21 cellular contexts compared by ENCODE assay signal in genomic region chr2:38700113-38700780, GRCh38. TPM values are rescaled to one million over a fixed set of nuclear protein-coding genes. Genes with fewer than 3 reads are reported as not detected.
DNase-seq lines count a peak whose midpoint lies in the region; ATAC-seq lines count a peak whose summit lies in the region.
"Had no signal": no experiment of that assay in that cellular context is flagged by ENCODE, and none has a peak within 500 bp of the region (broad histone marks: within the 10 kb centered on the region; RNA-seq: fewer than 3 reads in every experiment).

No MANE protein-coding gene starts in this region.

- peaks cover 92% of the 10 kb centered on the region for H3K4me1 ChIP-seq in CD4-positive, alpha-beta memory T cell (ENCODE audit: insufficient read depth, low read length)
- H3K4me1 ChIP-seq: gastrocnemius medialis, psoas muscle had no signal

- CTCF ChIA-PET in CD4-positive, alpha-beta memory T cell (lab: Charles Lee; ENCODE audit: partially characterized antibody): interaction anchor here (0.9 to 10.3 kb wide), 5 partner anchors 8 to 102 kb away, joined by 3 to 96 read pairs (median 7); no protein-coding TSS in a partner anchor
- CTCF ChIA-PET in activated CD4-positive, alpha-beta memory T cell treated with anti-CD3 and anti-CD28 coated beads, Interleukin-2, amount 10 ng/mL, durations not matched to agents 7 days and 5 days (lab: Charles Lee): interaction anchor here (1.2 to 5.5 kb wide), 5 partner anchors 17 to 119 kb away, joined by 5 to 28 read pairs (median 6); partner anchors contain the start of genes GALM and HNRNPLL

- no peaks in the 10 kb centered on the region for H3K27me3 ChIP-seq in CD4-positive, alpha-beta memory T cell (ENCODE audit: insufficient read depth, low read length)
- H3K27me3 ChIP-seq: adrenal gland, gastrocnemius medialis had no signal

- intact Hi-C loops in CD4-positive, alpha-beta memory T cell (cut with micrococcal nuclease): no loop called here

- H3K36me3 Mint-ChIP-seq in CD4-positive, alpha-beta memory T cell: peaks cover 20 to 43% of the 10 kb centered on the region in 2 donors
- H3K36me3 Mint-ChIP-seq in activated CD4-positive, alpha-beta memory T cell treated with anti-CD3 and anti-CD28 coated beads, Interleukin-2, amount 10 ng/mL, durations not matched to agents 7 days and 5 days (ENCODE audit: low read depth): peaks cover 60% of the 10 kb centered on the region
- peaks cover 0 to 6% (median 2%) of the 10 kb centered on the region in 3 donors for H3K36me3 Mint-ChIP-seq in immature natural killer cell

- H3K27me3 Mint-ChIP-seq in CD4-positive, alpha-beta memory T cell: no peaks in the 10 kb centered on the region
- H3K27me3 Mint-ChIP-seq in activated CD4-positive, alpha-beta memory T cell treated with anti-CD3 and anti-CD28 coated beads, Interleukin-2, amount 10 ng/mL, durations not matched to agents 7 days and 5 days: no peaks in the 10 kb centered on the region
- peaks cover 0 to 2% (median 0%) of the 10 kb centered on the region in 3 donors for H3K27me3 Mint-ChIP-seq in immature natural killer cell (ENCODE audit: low read depth in 3 of 3)
- H3K27me3 Mint-ChIP-seq: B cell had no signal

- peak overlapping the region; percentile 79 for H3K27ac ChIP-seq in CD4-positive, alpha-beta memory T cell (ENCODE audit: low read depth, low read length)
- H3K27ac ChIP-seq: 22Rv1, gastrocnemius medialis, psoas muscle had no signal

- no peak for DNase-seq in activated CD4-positive, CD25-positive, alpha-beta regulatory T cell treated with anti-CD3 and anti-CD28 coated beads, Interleukin-2, amount 50 U/mL, for 72 hours
- peak; percentile 56 to 68 (median 62) for DNase-seq in CD4-positive, alpha-beta memory T cell
- DNase-seq in activated CD4-positive, alpha-beta memory T cell treated with anti-CD3 and anti-CD28 coated beads, Interleukin-2, amount 10 ng/mL, durations not matched to agents 7 days and 5 days: no peak
- DNase-seq in immature natural killer cell (peak in 1 of 3 donors; percentile 10), hypothalamus (lab: John Stamatoyannopoulos, UW) (no peak)
- no peak for DNase-seq in stimulated activated naive CD4-positive, alpha-beta T cell treated with Interleukin-2 at 50 U/mL for 16 hours (lab: John Stamatoyannopoulos, UW)
- DNase-seq: gastrocnemius medialis; kidney glomerular epithelial cell; NCI-H2029 treated with DMSO at 0.1 percent for 48 hours; NCI-H510A; psoas muscle; stimulated activated CD4-positive, alpha-beta T cell treated with anti-CD3 and anti-CD28 coated beads, Interleukin-4, amount 100 ng/mL, for 24 hours; substantia nigra had no signal

- ATAC-seq in activated CD4-positive, CD25-positive, alpha-beta regulatory T cell treated with anti-CD3 and anti-CD28 coated beads, Interleukin-2, amount 50 U/mL, for 24 hours: peak; percentile 68 to 76
- ATAC-seq in HG03342 (IDR thresholded peaks at IDR 0.05; ENCODE audit: unreplicated experiment): no peak
- ATAC-seq: gastrocnemius medialis, psoas muscle, Right ventricle myocardium inferior had no signal

- no peaks in the 10 kb centered on the region for H3K36me3 ChIP-seq in CD4-positive, alpha-beta memory T cell (ENCODE audit: insufficient read depth, low read length)
- H3K36me3 ChIP-seq: adrenal gland, gastrocnemius medialis had no signal

- peak overlapping the region; percentile 91 to 98 (median 95) for H3K27ac Mint-ChIP-seq in CD4-positive, alpha-beta memory T cell
- H3K27ac Mint-ChIP-seq in activated CD4-positive, alpha-beta memory T cell treated with anti-CD3 and anti-CD28 coated beads, Interleukin-2, amount 10 ng/mL, durations not matched to agents 7 days and 5 days: peak overlapping the region; percentile 86
- peak overlapping the region in 5 of 6 donors; percentile 16 to 87 (median 44) for H3K27ac Mint-ChIP-seq in immature natural killer cell
- H3K27ac Mint-ChIP-seq: B cell had no signal

- peaks cover 44 to 81% (median 66%) of the 10 kb centered on the region in 4 donors for H3K4me1 Mint-ChIP-seq in CD4-positive, alpha-beta memory T cell
- peaks cover 73% of the 10 kb centered on the region for H3K4me1 Mint-ChIP-seq in activated CD4-positive, alpha-beta memory T cell treated with anti-CD3 and anti-CD28 coated beads, Interleukin-2, amount 10 ng/mL, durations not matched to agents 7 days and 5 days
- H3K4me1 Mint-ChIP-seq in immature natural killer cell: peaks cover 8 to 26% of the 10 kb centered on the region in 2 donors
- H3K4me1 Mint-ChIP-seq: B cell had no signal

- H3K9me3 ChIP-seq in CD4-positive, alpha-beta memory T cell (ENCODE audit: control insufficient read depth in 1 of 2, low read length in 2 of 2): no peaks in the 10 kb centered on the region
- H3K9me3 ChIP-seq: adrenal gland, gastrocnemius medialis, psoas muscle had no signal

- peak overlapping the region; percentile 65 to 84 (median 78) for H3K4me3 Mint-ChIP-seq in CD4-positive, alpha-beta memory T cell
- peak overlapping the region; percentile 73 for H3K4me3 Mint-ChIP-seq in activated CD4-positive, alpha-beta memory T cell treated with anti-CD3 and anti-CD28 coated beads, Interleukin-2, amount 10 ng/mL, durations not matched to agents 7 days and 5 days
- H3K4me3 Mint-ChIP-seq in immature natural killer cell: peak overlapping the region in 4 of 5 donors; percentile 3 to 71 (median 35)
- H3K4me3 Mint-ChIP-seq: B cell had no signal

- POLR2A ChIA-PET in CD4-positive, alpha-beta memory T cell (lab: Charles Lee; ENCODE audit: partially characterized antibody): interaction anchor here (1.0 to 8.1 kb wide), 8 partner anchors 8 to 118 kb away, joined by 3 to 71 read pairs (median 12); partner anchors contain the start of genes HNRNPLL and SRSF7
- POLR2A ChIA-PET in activated CD4-positive, alpha-beta memory T cell treated with anti-CD3 and anti-CD28 coated beads, Interleukin-2, amount 10 ng/mL, durations not matched to agents 7 days and 5 days (lab: Charles Lee): interaction anchor here (0.6 to 9.0 kb wide), 10 partner anchors 10 to 284 kb away, joined by 3 to 73 read pairs (median 8); partner anchors contain the start of genes GALM, HNRNPLL and SRSF7

- peak overlapping the region in 1 of 2 donors; percentile 4 for H3K4me3 ChIP-seq in CD4-positive, alpha-beta memory T cell (ENCODE audit: low read length in 2 of 2)
- H3K4me3 ChIP-seq: adrenal gland, gastrocnemius medialis, psoas muscle, skin epidermis had no signal

- peaks cover 0 to 7% (median 0%) of the 10 kb centered on the region in 8 donors for H3K9me3 Mint-ChIP-seq in CD4-positive, alpha-beta memory T cell
- H3K9me3 Mint-ChIP-seq in activated CD4-positive, alpha-beta memory T cell treated with anti-CD3 and anti-CD28 coated beads, Interleukin-2, amount 10 ng/mL, durations not matched to agents 7 days and 5 days: no peaks in the 10 kb centered on the region
- no peaks in the 10 kb centered on the region for H3K9me3 Mint-ChIP-seq in immature natural killer cell

RNA-seq across cellular contexts. Expression of gene GALM, which starts 34.3 kb away (rescaled TPM):
- 10 to 100 TPM; 35.5 to 35.8 TPM for total RNA-seq in CD4-positive, alpha-beta memory T cell
- 10 to 100 TPM; 51.2 to 60.4 TPM for polyA plus RNA-seq in CD4-positive, alpha-beta memory T cell
- 10 to 100 TPM; 94.7 to 97.4 TPM for total RNA-seq in activated CD4-positive, alpha-beta memory T cell treated with anti-CD3 and anti-CD28 coated beads, Interleukin-2, amount 10 ng/mL, durations not matched to agents 7 days and 5 days
- polyA plus RNA-seq in immature natural killer cell: 10 to 100 TPM in 2 of 3 donors, 1 to 10 TPM in 1; 7.0 to 14.9 (median 14.8) TPM
- polyA plus RNA-seq: neural cell had no signal

RNA-seq across cellular contexts. Expression of gene SRSF7, which starts 50.9 kb away (rescaled TPM):
- total RNA-seq in CD4-positive, alpha-beta memory T cell: 100 to 1,000 TPM; 314 to 333 TPM
- polyA plus RNA-seq in CD4-positive, alpha-beta memory T cell: 100 to 1,000 TPM; 177 to 202 TPM
- total RNA-seq in activated CD4-positive, alpha-beta memory T cell treated with anti-CD3 and anti-CD28 coated beads, Interleukin-2, amount 10 ng/mL, durations not matched to agents 7 days and 5 days: 100 to 1,000 TPM; 243 to 249 TPM
- polyA plus RNA-seq in immature natural killer cell: 100 to 1,000 TPM; 171 to 209 (median 203) TPM

Comparison
In these comparisons a context has a peak if more than half of its experiments do, and no peak if none do; other contexts are left out.
1. DNase-seq: peak in CD4-positive, alpha-beta memory T cell (5 of 5); none in activated CD4-positive, CD25-positive, alpha-beta regulatory T cell treated with anti-CD3 and anti-CD28 coated beads, Interleukin-2, amount 50 U/mL, for 72 hours (single experiment), activated CD4-positive, alpha-beta memory T cell treated with anti-CD3 and anti-CD28 coated beads, Interleukin-2, amount 10 ng/mL, durations not matched to agents 7 days and 5 days (single experiment), hypothalamus (0 of 51) and stimulated activated naive CD4-positive, alpha-beta T cell treated with Interleukin-2 at 50 U/mL for 16 hours (single experiment).
2. H3K27ac Mint-ChIP-seq: peak in every context shown above with its lines; median percentile 95 in CD4-positive, alpha-beta memory T cell; 86 in activated CD4-positive, alpha-beta memory T cell treated with anti-CD3 and anti-CD28 coated beads, Interleukin-2, amount 10 ng/mL, durations not matched to agents 7 days and 5 days; 44 in immature natural killer cell.
3. Peak in every context shown above with its lines, with median percentiles within 50 percentile points of each other: H3K4me3 Mint-ChIP-seq.